In the genomic region with DNA sequence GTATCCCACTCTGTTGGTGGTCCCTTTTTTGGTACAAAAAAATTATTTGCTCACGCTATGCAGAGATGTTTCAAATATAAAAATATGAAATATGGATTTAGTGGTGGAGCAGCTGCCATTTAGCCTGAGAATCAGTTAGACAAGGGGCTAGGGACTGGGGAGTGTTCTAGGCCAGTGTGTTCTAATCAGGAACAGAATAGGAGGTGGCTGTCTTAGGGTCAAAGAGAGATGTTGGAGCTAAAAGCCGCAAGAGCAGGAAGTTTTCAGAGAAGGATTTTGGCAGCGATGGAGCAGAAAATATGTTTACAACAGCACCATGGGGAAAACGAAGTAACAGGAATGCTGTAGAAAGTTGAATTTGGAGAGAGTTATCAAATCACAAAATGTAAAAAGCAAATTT, we compare ENCODE assay signal across 28 cellular contexts.
"Had no signal": no experiment of that assay in that cellular context is flagged by ENCODE, and none has a peak within 500 bp of the region (broad histone marks: within the 10 kb centered on the region; RNA-seq: fewer than 3 reads in every experiment).

No MANE protein-coding gene starts in this region.

- H3K36me3 ChIP-seq: adrenal gland, breast epithelium had no signal

- H3K9me3 Mint-ChIP-seq: activated CD4-positive, alpha-beta T cell treated with anti-CD3 and anti-CD28 coated beads, Interleukin-2, amount 10 ng/mL, durations not matched to agents 7 days and 5 days; activated naive CD4-positive, alpha-beta T cell treated with anti-CD3 and anti-CD28 coated beads, Interleukin-2, amount 50 U/mL, for 24 hours; activated naive CD8-positive, alpha-beta T cell treated with anti-CD3 and anti-CD28 coated beads, Interleukin-2, amount 10 ng/mL, durations not matched to agents 7 days and 5 days; activated T-cell treated with anti-CD3 and anti-CD28 coated beads, Interleukin-2, amount 50 U/mL, for 24 hours; activated T-helper 2 cell treated with anti-CD3 and anti-CD28 coated beads, Interferon-gamma antibody, Interleukin-2, Interleukin-4, amounts not matched to agents 10 μg/mL and 5 μg/mL and 100 μg/mL, durations not matched to agents 14 hours and 24 hours and 36 hours had no signal

- H3K4me3 ChIP-seq: adrenal gland, body of pancreas, breast epithelium had no signal

- H3K4me1 ChIP-seq: adrenal gland, body of pancreas, breast epithelium had no signal

- FAIRE-seq: TTC549 had no signal

- H3K27me3 Mint-ChIP-seq: activated CD4-positive, alpha-beta T cell treated with anti-CD3 and anti-CD28 coated beads for 36 hours; activated CD4-positive, alpha-beta T cell treated with anti-CD3 and anti-CD28 coated beads, Interleukin-2, amount 10 ng/mL, durations not matched to agents 7 days and 5 days; activated naive CD4-positive, alpha-beta T cell treated with anti-CD3 and anti-CD28 coated beads, Interleukin-2, amount 50 U/mL, for 24 hours; activated naive CD8-positive, alpha-beta T cell treated with anti-CD3 and anti-CD28 coated beads, Interleukin-2, amount 10 ng/mL, durations not matched to agents 7 days and 5 days; activated T-cell treated with anti-CD3 and anti-CD28 coated beads, Interleukin-2, amount 50 U/mL, for 24 hours had no signal

- H3K27ac Mint-ChIP-seq: activated CD4-positive, alpha-beta T cell treated with anti-CD3 and anti-CD28 coated beads for 36 hours; activated CD4-positive, alpha-beta T cell treated with anti-CD3 and anti-CD28 coated beads, Interleukin-2, amount 10 ng/mL, durations not matched to agents 7 days and 5 days; activated CD8-positive, alpha-beta T cell treated with anti-CD3 and anti-CD28 coated beads, Interleukin-2, amount 10 ng/mL, durations not matched to agents 7 days and 5 days; activated naive CD4-positive, alpha-beta T cell treated with anti-CD3 and anti-CD28 coated beads, Interleukin-2, amount 50 U/mL, for 24 hours; activated naive CD8-positive, alpha-beta T cell treated with anti-CD3 and anti-CD28 coated beads, Interleukin-2, amount 10 ng/mL, durations not matched to agents 7 days and 5 days; activated T-cell treated with anti-CD3 and anti-CD28 coated beads, Interleukin-2, amount 50 U/mL, for 24 hours; activated T-helper 2 cell treated with anti-CD3 and anti-CD28 coated beads, Interferon-gamma antibody, Interleukin-2, Interleukin-4, amounts not matched to agents 10 μg/mL and 5 μg/mL and 100 μg/mL, durations not matched to agents 14 hours and 24 hours and 36 hours had no signal

- H3K36me3 Mint-ChIP-seq: activated naive CD4-positive, alpha-beta T cell treated with anti-CD3 and anti-CD28 coated beads, Interleukin-2, amount 50 U/mL, for 24 hours; activated naive CD8-positive, alpha-beta T cell treated with anti-CD3 and anti-CD28 coated beads, Interleukin-2, amount 10 ng/mL, durations not matched to agents 7 days and 5 days had no signal

- H3K27me3 ChIP-seq: adrenal gland, body of pancreas, breast epithelium had no signal

- H3K4me1 Mint-ChIP-seq: activated CD4-positive, alpha-beta T cell treated with anti-CD3 and anti-CD28 coated beads for 36 hours; activated CD4-positive, alpha-beta T cell treated with anti-CD3 and anti-CD28 coated beads, Interleukin-2, amount 10 ng/mL, durations not matched to agents 7 days and 5 days; activated naive CD4-positive, alpha-beta T cell treated with anti-CD3 and anti-CD28 coated beads, Interleukin-2, amount 50 U/mL, for 24 hours; activated naive CD8-positive, alpha-beta T cell treated with anti-CD3 and anti-CD28 coated beads, Interleukin-2, amount 10 ng/mL, durations not matched to agents 7 days and 5 days had no signal

- DNase-seq: activated CD4-positive, alpha-beta T cell treated with anti-CD3 and anti-CD28 coated beads for 36 hours; activated CD4-positive, alpha-beta T cell treated with anti-CD3 and anti-CD28 coated beads, Interleukin-2, amount 10 ng/mL, durations not matched to agents 7 days and 5 days; activated CD4-positive, alpha-beta T cell treated with anti-CD3 and anti-CD28 coated beads, Interleukin-2, amount 50 U/mL, for 48 hours; activated CD8-positive, alpha-beta T cell treated with anti-CD3 and anti-CD28 coated beads, Interleukin-2, amount 10 ng/mL, durations not matched to agents 7 days and 5 days; activated gamma-delta T cell; activated naive CD4-positive, alpha-beta T cell treated with Interleukin-2 at 50 U/mL for 16 hours; activated naive CD8-positive, alpha-beta T cell treated with anti-CD3 and anti-CD28 coated beads, Interleukin-2, amount 10 ng/mL, durations not matched to agents 7 days and 5 days; activated T-cell treated with anti-CD3 and anti-CD28 coated beads, Interleukin-2, amount 50 U/mL, for 24 hours; adrenal gland; body of pancreas; Kasumi-1; KG1; MM.1S; MV-4-11; NCI-H1092; NCI-H1436 treated with DMSO at 0.1 percent for 48 hours; NCI-H1694 treated with DMSO at 0.1 percent for 48 hours; NCI-H2029; NCI-H345; NCI-H524 treated with DMSO at 0.1 percent for 48 hours; PC-3; Right ventricle myocardium superior; SW 1271 had no signal

- H3K9me3 ChIP-seq: adrenal gland, body of pancreas, breast epithelium had no signal

- H3K27ac ChIP-seq: adrenal gland, body of pancreas, breast epithelium, RWPE1 had no signal

- H3K4me3 Mint-ChIP-seq: activated CD4-positive, alpha-beta T cell treated with anti-CD3 and anti-CD28 coated beads for 36 hours; activated CD4-positive, alpha-beta T cell treated with anti-CD3 and anti-CD28 coated beads, Interleukin-2, amount 10 ng/mL, durations not matched to agents 7 days and 5 days; activated CD8-positive, alpha-beta T cell treated with anti-CD3 and anti-CD28 coated beads, Interleukin-2, amount 10 ng/mL, durations not matched to agents 7 days and 5 days; activated naive CD4-positive, alpha-beta T cell treated with anti-CD3 and anti-CD28 coated beads, Interleukin-2, amount 50 U/mL, for 24 hours; activated naive CD8-positive, alpha-beta T cell treated with anti-CD3 and anti-CD28 coated beads, Interleukin-2, amount 10 ng/mL, durations not matched to agents 7 days and 5 days; activated T-cell treated with anti-CD3 and anti-CD28 coated beads, Interleukin-2, amount 50 U/mL, for 24 hours had no signal

- ATAC-seq: activated CD4-positive, alpha-beta T cell treated with anti-CD3 and anti-CD28 coated beads for 36 hours; activated CD8-positive, alpha-beta T cell treated with anti-CD3 and anti-CD28 coated beads, Interleukin-2, amount 10 ng/mL, durations not matched to agents 7 days and 5 days; body of pancreas; PC-3 had no signal
